ENCODE assay signal across 29 cellular contexts in the genomic region with DNA sequence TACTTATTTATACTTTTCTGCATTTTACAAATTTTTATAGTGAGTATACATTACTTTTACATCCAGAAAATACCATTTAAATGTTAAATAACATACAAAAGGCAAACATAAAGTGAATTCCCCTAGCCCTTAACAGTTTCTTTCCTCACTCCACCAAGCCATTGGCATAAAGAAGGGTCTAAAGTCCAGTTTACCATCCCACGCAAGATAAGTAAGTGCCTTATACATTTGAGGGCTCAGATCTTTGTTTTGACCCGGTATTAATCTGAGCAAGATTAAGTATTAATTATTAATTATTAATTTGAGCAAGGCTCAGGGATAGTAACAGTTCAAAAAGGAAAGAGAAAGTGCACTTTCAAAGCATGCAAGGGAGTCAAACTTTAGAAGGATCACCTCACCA.
"Had no signal": no experiment of that assay in that cellular context is flagged by ENCODE, and none has a peak within 500 bp of the region (broad histone marks: within the 10 kb centered on the region; RNA-seq: fewer than 3 reads in every experiment).

No MANE protein-coding gene starts in this region.

- FAIRE-seq: astrocyte, bronchial epithelial cell, endometrium, endothelial cell of umbilical vein, frontal cortex had no signal

- H3K36me3 ChIP-seq: brain microvascular endothelial cell, esophagus squamous epithelium, WERI-Rb-1 had no signal

- DNase-seq: activated B cell treated with CpG ODN at 0.5 μM for 24 hours; activated CD4-positive, alpha-beta T cell treated with anti-CD3 and anti-CD28 coated beads for 48 hours; activated CD4-positive, alpha-beta T cell treated with anti-CD3 and anti-CD28 coated beads, Interleukin-2, amount 50 U/mL, for 1 hour; activated CD4-positive, alpha-beta T cell treated with anti-CD3 and anti-CD28 coated beads, Interleukin-2, amount 50 U/mL, for 48 hours; activated CD8-positive, alpha-beta memory T cell treated with anti-CD3 and anti-CD28 coated beads for 24 hours; activated CD8-positive, alpha-beta T cell treated with anti-CD3 and anti-CD28 coated beads for 36 hours; activated effector memory CD4-positive, alpha-beta T cell treated with Interleukin-2 at 50 U/mL for 16 hours; activated gamma-delta T cell treated with Interleukin-2 at 50 U/mL for 16 hours; activated naive CD4-positive, alpha-beta T cell treated with anti-CD3 and anti-CD28 coated beads, Interleukin-2, amount 50 U/mL, for 16 hours; activated naive CD4-positive, alpha-beta T cell treated with Interleukin-2 at 50 U/mL for 16 hours; activated T-cell treated with anti-CD3 and anti-CD28 coated beads, Interleukin-2, amount 50 U/mL, for 4 hours; amniotic stem cell; anterior cingulate cortex; brain microvascular endothelial cell; effector CD8-positive, alpha-beta T cell; esophagus squamous epithelium; T-helper 1 cell; T-helper 17 cell; T1000 had no signal

- H3K27me3 ChIP-seq: brain microvascular endothelial cell, esophagus squamous epithelium had no signal

- ATAC-seq: activated CD4-positive, CD25-positive, alpha-beta regulatory T cell treated with anti-CD3 and anti-CD28 coated beads, Interleukin-2, amount 50 U/mL, for 24 hours; activated CD8-positive, alpha-beta T cell treated with anti-CD3 and anti-CD28 coated beads for 36 hours; activated T-cell treated with anti-CD3 and anti-CD28 coated beads, Interleukin-2, amount 50 U/mL, for 4 hours; activated T-helper 17 cell treated with anti-CD3 and anti-CD28 coated beads, Interleukin-2, amount 50 U/mL, for 72 hours; T-helper 17 cell had no signal

- H3K4me1 ChIP-seq: esophagus squamous epithelium had no signal

- H3K27ac ChIP-seq: brain microvascular endothelial cell, epithelial cell of prostate, esophagus squamous epithelium, WERI-Rb-1 had no signal

- H3K9me3 ChIP-seq: esophagus squamous epithelium had no signal

- H3K4me3 ChIP-seq: coronary artery, esophagus squamous epithelium had no signal
